ENCODE assay signal across 8 cellular contexts in genomic region chr13:50801087-50801931, GRCh38. TPM values are rescaled to one million over a fixed set of nuclear protein-coding genes. Genes with fewer than 3 reads are reported as not detected.
A peak's percentile ranks its signal among the peaks of the same experiment; 100 is the strongest.
DNase-seq lines count a peak whose midpoint lies in the region; ATAC-seq and TF ChIP-seq lines count a peak whose summit lies in the region.

No MANE protein-coding gene starts in this region.

- ATAC-seq in GM19372 (IDR thresholded peaks at IDR 0.05; ENCODE audit: low read depth, unreplicated experiment): peak; percentile 88
- ATAC-seq in HG03521 (IDR thresholded peaks at IDR 0.05; ENCODE audit: unreplicated experiment): peak; percentile 76
- ATAC-seq in activated CD8-positive, alpha-beta T cell treated with anti-CD3 and anti-CD28 coated beads for 36 hours: peak; percentile 98
- ATAC-seq in effector memory CD8-positive, alpha-beta T cell (replicated peaks): peak; percentile 94

- peaks cover 6% of the 10 kb centered on the region for H3K4me1 ChIP-seq in mesenchymal stem cell (ENCODE audit: control insufficient read depth, insufficient read depth, low read depth, low read length)

- peak overlapping the region; percentile 14 to 63 for H3K18ac ChIP-seq in mesenchymal stem cell (ENCODE audit: low read depth in 1 of 2, low read length in 2 of 2)

- peaks cover 5% of the 10 kb centered on the region for H3K9me3 Mint-ChIP-seq in activated CD8-positive, alpha-beta T cell treated with anti-CD3 and anti-CD28 coated beads for 36 hours
- no peaks in the 10 kb centered on the region for H3K9me3 Mint-ChIP-seq in effector memory CD8-positive, alpha-beta T cell

- H3K4me2 ChIP-seq in mesenchymal stem cell (ENCODE audit: low read length, poor library complexity, severe bottlenecking): no peak overlapping the region

- no peak overlapping the region for H4K8ac ChIP-seq in mesenchymal stem cell (ENCODE audit: low read length)

- H2BK12ac ChIP-seq in mesenchymal stem cell (ENCODE audit: low read length in 2 of 2): peak overlapping the region; percentile 59 to 63

- H3K36me3 ChIP-seq in mesenchymal stem cell (ENCODE audit: control insufficient read depth in 1 of 2, insufficient read depth in 2 of 2, low read depth in 1 of 2, low read length in 2 of 2): no peaks in the 10 kb centered on the region

- peak overlapping the region; percentile 77 for H4K91ac ChIP-seq in mesenchymal stem cell (ENCODE audit: low read length)

- no peak overlapping the region for H2BK120ac ChIP-seq in mesenchymal stem cell (ENCODE audit: low read depth, low read length)

- POLR2A ChIA-PET in activated CD8-positive, alpha-beta T cell treated with anti-CD3 and anti-CD28 coated beads for 36 hours (lab: Charles Lee): interaction anchor here (1.0 kb wide), 1 partner anchor 9 kb away, joined by 3 read pairs; no protein-coding TSS in a partner anchor

- no peak overlapping the region for H2AFZ ChIP-seq in mesenchymal stem cell (ENCODE audit: low read depth, low read length)

- no peaks in the 10 kb centered on the region for H3K27me3 ChIP-seq in mesenchymal stem cell (ENCODE audit: control insufficient read depth in 1 of 2, insufficient read depth in 1 of 2, low read length in 2 of 2)

- H2BK15ac ChIP-seq in mesenchymal stem cell (ENCODE audit: low read depth, poor library complexity, severe bottlenecking): no peak overlapping the region

- WGBS in mesenchymal stem cell: 39% methylated on average over 9 of the region's 13 CpGs

- DNase-seq in CD1c-positive myeloid dendritic cell (ENCODE audit: extremely low spot score) (peak; percentile 81), NCI-H526 (lab: John Stamatoyannopoulos, UW) (peak; percentile 68 to 90), mesenchymal stem cell (peak; percentile 76)
- peak; percentile 71 for DNase-seq in activated CD8-positive, alpha-beta T cell treated with anti-CD3 and anti-CD28 coated beads for 36 hours
- peak; percentile 55 to 70 (median 61) for DNase-seq in effector memory CD8-positive, alpha-beta T cell
- DNase-seq in stimulated activated CD8-positive, alpha-beta memory T cell treated with anti-CD3 and anti-CD28 coated beads, Interleukin-2, amount 100 ng/mL, for 48 hours (ENCODE audit: low read depth in 2 of 2): peak; percentile 10

- no peak overlapping the region for H2AK5ac ChIP-seq in mesenchymal stem cell (ENCODE audit: low read length, severe bottlenecking)

- peak overlapping the region; percentile 47 for H3K9ac ChIP-seq in mesenchymal stem cell (ENCODE audit: low read length)

- no peaks in the 10 kb centered on the region for H3K27me3 Mint-ChIP-seq in activated CD8-positive, alpha-beta T cell treated with anti-CD3 and anti-CD28 coated beads for 36 hours
- no peaks in the 10 kb centered on the region for H3K27me3 Mint-ChIP-seq in effector memory CD8-positive, alpha-beta T cell

- intact Hi-C loops in activated CD8-positive, alpha-beta T cell treated with anti-CD3 and anti-CD28 coated beads for 36 hours (cut with micrococcal nuclease): loop anchor here (5.0 to 10.0 kb wide), 4 partner anchors 111 to 827 kb away; no protein-coding TSS in a partner anchor

- peaks cover 1% of the 10 kb centered on the region for H3K36me3 Mint-ChIP-seq in activated CD8-positive, alpha-beta T cell treated with anti-CD3 and anti-CD28 coated beads for 36 hours (ENCODE audit: low read depth)
- H3K36me3 Mint-ChIP-seq in effector memory CD8-positive, alpha-beta T cell (ENCODE audit: insufficient read depth): peaks cover 2% of the 10 kb centered on the region

- CTCF ChIA-PET in activated CD8-positive, alpha-beta T cell treated with anti-CD3 and anti-CD28 coated beads for 36 hours (lab: Charles Lee): interaction anchor here (0.7 to 2.2 kb wide), 32 partner anchors 9 to 825 kb away, joined by 3 to 27 read pairs (median 4); partner anchors contain the start of gene TRIM13

- no peak overlapping the region for H3K4ac ChIP-seq in mesenchymal stem cell (ENCODE audit: low read depth in 1 of 2, low read length in 2 of 2)

- H3K4me3 ChIP-seq in mesenchymal stem cell (ENCODE audit: insufficient read depth in 1 of 2, low read depth in 1 of 2, low read length in 2 of 2): no peak overlapping the region

- no peak overlapping the region for H3K27ac ChIP-seq in mesenchymal stem cell (ENCODE audit: low read length, poor library complexity, severe bottlenecking)

- H3K4me3 Mint-ChIP-seq in activated CD8-positive, alpha-beta T cell treated with anti-CD3 and anti-CD28 coated beads for 36 hours: no peak overlapping the region
- H3K4me3 Mint-ChIP-seq in effector memory CD8-positive, alpha-beta T cell: no peak overlapping the region

- H3K27ac Mint-ChIP-seq in activated CD8-positive, alpha-beta T cell treated with anti-CD3 and anti-CD28 coated beads for 36 hours: no peak overlapping the region
- H3K27ac Mint-ChIP-seq in effector memory CD8-positive, alpha-beta T cell: no peak overlapping the region

- H3K23ac ChIP-seq in mesenchymal stem cell (ENCODE audit: low read length in 2 of 2): no peak overlapping the region

- peaks cover 16% of the 10 kb centered on the region for H3K9me3 ChIP-seq in mesenchymal stem cell (ENCODE audit: control insufficient read depth, low read length)

- H3K14ac ChIP-seq in mesenchymal stem cell (ENCODE audit: low read length in 2 of 2): no peak overlapping the region

- peaks cover 9% of the 10 kb centered on the region for H3K4me1 Mint-ChIP-seq in activated CD8-positive, alpha-beta T cell treated with anti-CD3 and anti-CD28 coated beads for 36 hours (ENCODE audit: low read depth)
- H3K4me1 Mint-ChIP-seq in effector memory CD8-positive, alpha-beta T cell (ENCODE audit: low read depth in 2 of 2): peaks cover 4 to 5% of the 10 kb centered on the region in 2 donors

- H2BK5ac ChIP-seq in mesenchymal stem cell (ENCODE audit: low read depth, low read length, poor library complexity, severe bottlenecking): peak overlapping the region; percentile 33

- H3K79me1 ChIP-seq in mesenchymal stem cell (replicated peaks; ENCODE audit: low read length, poor library complexity, severe bottlenecking): no peaks in the 10 kb centered on the region

- peak; percentile 71 for TF ChIP-seq CTCF in activated CD8-positive, alpha-beta T cell treated with anti-CD3 and anti-CD28 coated beads for 36 hours (IDR thresholded peaks at IDR 0.05)

RNA-seq across cellular contexts. Expression of gene DLEU7, which starts 42.2 kb away (rescaled TPM):
- total RNA-seq in activated CD8-positive, alpha-beta T cell treated with anti-CD3 and anti-CD28 coated beads for 36 hours: not detected
- not detected for polyA plus RNA-seq in mesenchymal stem cell (2013, experiment 1 of 2)
- not detected for polyA plus RNA-seq in mesenchymal stem cell (2013, experiment 2 of 2)

Comparison
In these comparisons a context has a peak if more than half of its experiments do, and no peak if none do; other contexts are left out.
1. DNase-seq: peak in every context shown above with its lines; median percentile 81 in CD1c-positive myeloid dendritic cell; 79 in NCI-H526; 76 in mesenchymal stem cell; 71 in activated CD8-positive, alpha-beta T cell treated with anti-CD3 and anti-CD28 coated beads for 36 hours; 61 in effector memory CD8-positive, alpha-beta T cell; 10 in stimulated activated CD8-positive, alpha-beta memory T cell treated with anti-CD3 and anti-CD28 coated beads, Interleukin-2, amount 100 ng/mL, for 48 hours.